Comparison of ENCODE assay signal across 8 cellular contexts in genomic region chr14:61527325-61528100, GRCh38.
DNase-seq lines count a peak whose midpoint lies in the region; ATAC-seq, FAIRE-seq and TF ChIP-seq lines count a peak whose summit lies in the region.

No MANE protein-coding gene starts in this region.

- no peak overlapping the region for H3K4me3 ChIP-seq in CD4-positive, alpha-beta memory T cell (ENCODE audit: low read length in 2 of 2)
- H3K4me3 ChIP-seq in H1 (ENCODE audit: extremely low read depth in 1 of 4, insufficient read depth in 2 of 4, low read depth in 3 of 4, low read length in 4 of 4), result no peak overlapping the region

- peaks cover 34% of the 10 kb centered on the region for H3K36me3 ChIP-seq in CD4-positive, alpha-beta memory T cell (ENCODE audit: insufficient read depth, low read length)
- no peaks in the 10 kb centered on the region; a peak in 1 of 8 replicates for H3K36me3 ChIP-seq in H1 (ENCODE audit: control insufficient read depth in 2 of 4, insufficient read depth in 4 of 4, low read length in 3 of 4)

- no peak overlapping the region for H4K5ac ChIP-seq in H1 (ENCODE audit: insufficient read length, low read depth, low read length)

- H3K27me3 ChIP-seq in CD4-positive, alpha-beta memory T cell (ENCODE audit: insufficient read depth, low read length), result no peaks in the 10 kb centered on the region
- no peaks in the 10 kb centered on the region for H3K27me3 ChIP-seq in H1 (replicated peaks in 1 of 4; ENCODE audit: control insufficient read depth in 3 of 4, extremely low read depth in 1 of 4, insufficient read depth in 3 of 4, low read length in 3 of 4)

- no peak overlapping the region for H3K27ac ChIP-seq in CD4-positive, alpha-beta memory T cell (ENCODE audit: low read depth, low read length)
- no peak overlapping the region for H3K27ac ChIP-seq in H1 (ENCODE audit: low read depth, low read length)

- DNase-seq in CD4-positive, alpha-beta memory T cell, result no peak
- DNase-seq in NCI-H69 (lab: John Stamatoyannopoulos, UW) (peak; percentile 24), H1 (ENCODE audit: low read depth in 1 of 2, low spot score in 2 of 2) (no peak), osteocyte (ENCODE audit: extremely low spot score, unreplicated experiment) (no peak), SK-N-DZ (ENCODE audit: low spot score) (no peak), NCI-H2227 (lab: John Stamatoyannopoulos, UW; ENCODE audit: unreplicated experiment) (no peak)
- no peak for DNase-seq in activated effector memory CD4-positive, alpha-beta T cell treated with anti-CD3 and anti-CD28 coated beads, Interleukin-2, amount 50 U/mL, for 16 hours

- no peaks in the 10 kb centered on the region for H3K79me1 ChIP-seq in H1 (ENCODE audit: low read depth, low read length)

- WGBS in H1 (ENCODE audit: extremely low coverage in 1 of 2, insufficient coverage in 1 of 2, insufficient read length in 1 of 2, insufficient replicate concordance in 2 of 2, low coverage in 1 of 2, low lambda C conversion rate in 2 of 2, missing lambda C conversion rate in 1 of 2), 2 experiments, result 92% methylated on average over 7 of the region's 10 CpGs; no CpG with 5 or more reads in 1 of the 2 experiments

- H3K23ac ChIP-seq in H1 (ENCODE audit: insufficient read length), result no peak overlapping the region

- H3K18ac ChIP-seq in H1 (ENCODE audit: extremely low read depth, low read length), result no peak overlapping the region

- H2BK120ac ChIP-seq in H1 (replicated peaks; ENCODE audit: low read depth, low read length), result no peak overlapping the region

- no peak overlapping the region; the same call in 1 of the 2 replicates for H4K8ac ChIP-seq in H1 (ENCODE audit: extremely low read depth, insufficient read depth, low read length)

- no peak overlapping the region for H3K14ac ChIP-seq in H1 (ENCODE audit: insufficient read length)

- H3K4me1 Mint-ChIP-seq in CD4-positive, alpha-beta memory T cell, result peaks cover 56 to 86% (median 68%) of the 10 kb centered on the region in 4 donors
- H3K4me1 Mint-ChIP-seq in osteocyte (ENCODE audit: unreplicated experiment), result peaks cover 56% of the 10 kb centered on the region

- no peak for TF ChIP-seq EP300 in H1 (IDR thresholded peaks at IDR 0.05; ENCODE audit: borderline replicate concordance in 1 of 2, low read depth in 2 of 2, low read length in 2 of 2)

- H2BK5ac ChIP-seq in H1 (ENCODE audit: low read depth, low read length), result no peak overlapping the region

- no peak overlapping the region for H2BK15ac ChIP-seq in H1 (ENCODE audit: low read length)

- H2AFZ ChIP-seq in H1 (ENCODE audit: low read length), result 0 out of 2 replicates have a peak overlapping the region, but pooled peaks have one; percentile 5

- peaks cover 41 to 79% of the 10 kb centered on the region in 2 donors for H3K36me3 Mint-ChIP-seq in CD4-positive, alpha-beta memory T cell
- no peaks in the 10 kb centered on the region for H3K36me3 Mint-ChIP-seq in osteocyte (ENCODE audit: unreplicated experiment)

- POLR2A ChIA-PET in CD4-positive, alpha-beta memory T cell (lab: Charles Lee; ENCODE audit: partially characterized antibody), result interaction anchor here (1.3 kb wide), 1 partner anchor 24 kb away, joined by 3 read pairs; no protein-coding TSS in a partner anchor
- POLR2A ChIA-PET in H1 (lab: Charles Lee; ENCODE audit: partially characterized antibody), result interaction anchor here (1.1 kb wide), 1 partner anchor 10 kb away, joined by 4 read pairs; no protein-coding TSS in a partner anchor

- no peak for ATAC-seq in HG03565 (IDR thresholded peaks at IDR 0.05; ENCODE audit: unreplicated experiment)

- TF ChIP-seq CTCF in H1 (IDR thresholded peaks at IDR 0.05; ENCODE audit: control extremely low read depth in 1 of 3, insufficient read depth in 1 of 3, low read depth in 1 of 3, low read length in 3 of 3) (no peak), osteocyte (IDR thresholded peaks at IDR 0.05) (no peak)

- H3K23me2 ChIP-seq in H1 (ENCODE audit: low read depth, low read length), result no peaks in the 10 kb centered on the region

- peaks cover 45% of the 10 kb centered on the region for H3K4me1 ChIP-seq in CD4-positive, alpha-beta memory T cell (ENCODE audit: insufficient read depth, low read length)
- H3K4me1 ChIP-seq in H1 (replicated peaks in 1 of 4; ENCODE audit: control insufficient read depth in 3 of 4, insufficient read depth in 4 of 4, low read length in 3 of 4), result peaks cover 0 to 8% (median 3%) of the 10 kb centered on the region in 4 experiments; a peak in 2 of 7 replicates

- peak overlapping the region in 3 of 8 donors; percentile 7 to 20 (median 11) for H3K4me3 Mint-ChIP-seq in CD4-positive, alpha-beta memory T cell
- H3K4me3 Mint-ChIP-seq in osteocyte (ENCODE audit: unreplicated experiment), result peak overlapping the region; percentile 19

- H2BK20ac ChIP-seq in H1 (ENCODE audit: low read length), result no peak overlapping the region

- H4K20me1 ChIP-seq in H1 (replicated peaks in 1 of 2; ENCODE audit: control insufficient read depth in 1 of 2, insufficient read depth in 2 of 2, low read length in 2 of 2), result no peaks in the 10 kb centered on the region

- peak overlapping the region; percentile 32; the same call in 1 of the 2 replicates for H2AK5ac ChIP-seq in H1 (ENCODE audit: low read depth, low read length)

- no peak for FAIRE-seq in H1 (lab: Jason Lieb, UNC)

- H3K56ac ChIP-seq in H1 (replicated peaks; ENCODE audit: insufficient read length, low read depth, low read length), result no peak overlapping the region

- no peak for TF ChIP-seq RAD21 in H1 (IDR thresholded peaks at IDR 0.05 in 1 of 2, conservative IDR thresholded peaks at IDR 0.05 in 1 of 2; ENCODE audit: low read depth in 2 of 2, low read length in 2 of 2)

- no peak overlapping the region for H3K4me2 ChIP-seq in H1 (ENCODE audit: insufficient read depth in 1 of 2, low read depth in 2 of 2, low read length in 2 of 2)

- peaks cover 0 to 2% (median 0%) of the 10 kb centered on the region in 8 donors for H3K9me3 Mint-ChIP-seq in CD4-positive, alpha-beta memory T cell
- H3K9me3 Mint-ChIP-seq in osteocyte (ENCODE audit: unreplicated experiment), result no peaks in the 10 kb centered on the region

- peak overlapping the region; percentile 70 to 94 (median 91) for H3K27ac Mint-ChIP-seq in CD4-positive, alpha-beta memory T cell
- H3K27ac Mint-ChIP-seq in osteocyte (ENCODE audit: unreplicated experiment), result peak overlapping the region; percentile 82

- no peak overlapping the region for H4K91ac ChIP-seq in H1 (replicated peaks; ENCODE audit: insufficient read length, low read length)

- CTCF ChIA-PET in CD4-positive, alpha-beta memory T cell (lab: Charles Lee; ENCODE audit: partially characterized antibody), result no interaction called here
- CTCF ChIA-PET in H1 (lab: Charles Lee; ENCODE audit: partially characterized antibody), result interaction anchor here (1.2 to 1.4 kb wide), 2 partner anchors 9 to 22 kb away, joined by 3 read pairs; no protein-coding TSS in a partner anchor

- no peak for TF ChIP-seq POLR2A in H1 (IDR thresholded peaks at IDR 0.05; ENCODE audit: control extremely low read depth in 1 of 2, low read depth in 2 of 2, low read length in 2 of 2)

- H3K79me2 ChIP-seq in H1 (ENCODE audit: control insufficient read depth in 1 of 2, insufficient read depth in 2 of 2, low read length in 2 of 2), result no peaks in the 10 kb centered on the region

- intact Hi-C loops in CD4-positive, alpha-beta memory T cell (cut with micrococcal nuclease), result no loop called here

- no peaks in the 10 kb centered on the region for H3K27me3 Mint-ChIP-seq in CD4-positive, alpha-beta memory T cell
- no peaks in the 10 kb centered on the region for H3K27me3 Mint-ChIP-seq in osteocyte (ENCODE audit: unreplicated experiment)

- H3K9ac ChIP-seq in H1 (replicated peaks in 1 of 4; ENCODE audit: extremely low read depth in 1 of 4, low read depth in 3 of 4, low read length in 3 of 4), result no peak overlapping the region

- no peak overlapping the region for H3K4ac ChIP-seq in H1 (replicated peaks; ENCODE audit: insufficient read length, low read depth, low read length)

- H3K9me3 ChIP-seq in CD4-positive, alpha-beta memory T cell (ENCODE audit: control insufficient read depth in 1 of 2, low read length in 2 of 2), result no peaks in the 10 kb centered on the region
- no peaks in the 10 kb centered on the region for H3K9me3 ChIP-seq in H1 (ENCODE audit: insufficient read depth in 2 of 2, low read depth in 1 of 2, low read length in 1 of 2)

- H2BK12ac ChIP-seq in H1 (ENCODE audit: low read depth, low read length), result no peak overlapping the region

TF ChIP-seq in H1, 55 proteins besides CTCF, POLR2A, EP300 and RAD21:
- TF ChIP-seq NANOG (IDR thresholded peaks at IDR 0.05; ENCODE audit: insufficient read depth, low read depth, low read length, poor library complexity, severe bottlenecking) (no peak), RBBP5 (IDR thresholded peaks at IDR 0.05; ENCODE audit: borderline replicate concordance, low read depth, low read length) (no peak), USF2 (IDR thresholded peaks at IDR 0.05; ENCODE audit: low read length) (no peak), TBP (IDR thresholded peaks at IDR 0.05; ENCODE audit: low read depth, low read length) (no peak), KDM4A (IDR thresholded peaks at IDR 0.05; ENCODE audit: low read depth, low read length, severe bottlenecking) (no peak)
